29 cellular contexts compared by ENCODE assay signal in the genomic region with DNA sequence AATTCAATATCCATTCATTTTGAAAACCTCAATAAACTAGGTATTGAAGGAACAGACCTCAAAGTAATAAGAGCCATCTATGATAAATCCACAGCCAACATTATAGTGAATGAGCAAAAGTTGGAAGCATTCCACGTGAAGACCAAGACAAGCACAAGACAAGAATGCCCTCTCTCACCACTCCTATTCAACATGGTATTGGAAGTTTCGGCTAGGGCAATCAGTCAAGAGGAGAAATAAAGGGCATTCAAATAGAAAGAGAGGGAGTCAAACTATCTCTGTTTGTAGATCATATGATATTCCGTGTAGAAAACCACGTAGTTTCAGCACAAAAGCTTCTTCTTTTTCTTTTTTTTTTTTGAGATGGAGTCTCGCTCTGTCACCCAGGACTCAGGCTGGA.
"Had no signal": no experiment of that assay in that cellular context is flagged by ENCODE, and none has a peak within 500 bp of the region (broad histone marks: within the 10 kb centered on the region; RNA-seq: fewer than 3 reads in every experiment).

No MANE protein-coding gene starts in this region.

- H3K27me3 ChIP-seq: neutrophil, ovary, right lobe of liver, sigmoid colon, stomach, thyroid gland, tibial nerve, upper lobe of left lung, vagina had no signal

- H3K4me3 ChIP-seq: ovary, psoas muscle, right lobe of liver, sigmoid colon, stomach, thoracic aorta, thyroid gland, tibial nerve, upper lobe of left lung, vagina had no signal

- H3K27ac Mint-ChIP-seq: natural killer cell treated with Interleukin-12 subunit alpha and Interleukin-12 subunit beta and Interleukin-15 and Interleukin-18, amount 100 ng/mL, for 72 hours; nephron progenitor cell; progenitor cell of endocrine pancreas; stimulated activated effector memory CD8-positive, alpha-beta T cell treated with anti-CD3 and anti-CD28 coated beads, Interleukin-12 subunit alpha, Interleukin-12 subunit beta, amount 100 ng/mL, for 72 hours; stimulated activated naive B cell treated with anti-CD40 and anti-IgM and Interleukin-4, amounts not matched to agents 10 μg/mL and 1 μg/mL and 100 μg/mL, for 72 hours; stimulated activated naive CD8-positive, alpha-beta T cell treated with anti-CD3 and anti-CD28 coated beads, Interleukin-15, Interleukin-2, amounts not matched to agents 100 ng/mL and 50 ng/mL, for 24 hours had no signal

- H3K36me3 Mint-ChIP-seq: stimulated activated effector memory CD8-positive, alpha-beta T cell treated with anti-CD3 and anti-CD28 coated beads, Interleukin-12 subunit alpha, Interleukin-12 subunit beta, amount 100 ng/mL, for 72 hours; stimulated activated naive B cell treated with anti-CD40 and anti-IgM and Interleukin-4, amounts not matched to agents 10 μg/mL and 1 μg/mL and 100 μg/mL, for 72 hours had no signal

- H3K27me3 Mint-ChIP-seq: natural killer cell treated with Interleukin-12 subunit alpha and Interleukin-12 subunit beta and Interleukin-15 and Interleukin-18, amount 100 ng/mL, for 72 hours; progenitor cell of endocrine pancreas; stimulated activated naive B cell treated with anti-CD40 and anti-IgM and Interleukin-4, amounts not matched to agents 10 μg/mL and 1 μg/mL and 100 μg/mL, for 72 hours; stimulated activated naive CD8-positive, alpha-beta T cell treated with anti-CD3 and anti-CD28 coated beads, Interleukin-15, Interleukin-2, amounts not matched to agents 100 ng/mL and 50 ng/mL, for 24 hours had no signal

- H3K4me3 Mint-ChIP-seq: natural killer cell treated with Interleukin-12 subunit alpha and Interleukin-12 subunit beta and Interleukin-15 and Interleukin-18, amount 100 ng/mL, for 72 hours; nephron progenitor cell; neural crest cell; stimulated activated effector memory CD8-positive, alpha-beta T cell treated with anti-CD3 and anti-CD28 coated beads, Interleukin-12 subunit alpha, Interleukin-12 subunit beta, amount 100 ng/mL, for 72 hours; stimulated activated naive B cell treated with anti-CD40 and anti-IgM and Interleukin-4, amounts not matched to agents 10 μg/mL and 1 μg/mL and 100 μg/mL, for 72 hours; stimulated activated naive CD8-positive, alpha-beta T cell treated with anti-CD3 and anti-CD28 coated beads, Interleukin-15, Interleukin-2, amounts not matched to agents 100 ng/mL and 50 ng/mL, for 24 hours had no signal

- DNase-seq: nephron progenitor cell; nucleus accumbens; ovary; posterior cingulate gyrus; psoas muscle; right cardiac atrium; right lobe of liver; sigmoid colon; small intestine; stimulated activated CD4-positive, alpha-beta T cell treated with anti-CD3 and anti-CD28 coated beads, Interleukin-15, amount 100 ng/mL, for 24 hours; stimulated activated CD4-positive, alpha-beta T cell treated with anti-CD3 and anti-CD28 coated beads, Interleukin-2, amount 100 ng/mL, for 24 hours; stimulated activated CD4-positive, alpha-beta T cell treated with anti-CD3 and anti-CD28 coated beads, Interleukin-2, amount 100 ng/mL, for 48 hours; stimulated activated CD4-positive, alpha-beta T cell treated with anti-CD3 and anti-CD28 coated beads, Interleukin-4, amount 100 ng/mL, for 24 hours; stimulated activated naive B cell treated with anti-CD40 and anti-IgM and Interleukin-4, amounts not matched to agents 10 μg/mL and 1 μg/mL and 100 μg/mL, for 72 hours; stimulated activated naive CD4-positive, alpha-beta T cell treated with Interleukin-2 at 50 U/mL for 16 hours; stomach; thyroid gland; trophoblast cell; upper lobe of left lung had no signal

- H3K4me1 ChIP-seq: parathyroid adenoma, psoas muscle, right lobe of liver, sigmoid colon, stomach, thyroid gland, tibial nerve, upper lobe of left lung, vagina had no signal

- H3K9ac ChIP-seq: parathyroid adenoma had no signal

- H3K79me2 ChIP-seq: parathyroid adenoma had no signal

- H3K36me3 ChIP-seq: neutrophil, ovary, right lobe of liver, sigmoid colon, stomach, thoracic aorta, thyroid gland, tibial nerve, upper lobe of left lung, vagina had no signal

- H2AFZ ChIP-seq: parathyroid adenoma had no signal

- H3K9me3 ChIP-seq: neutrophil, ovary, psoas muscle, right lobe of liver, sigmoid colon, thoracic aorta, thyroid gland, tibial nerve, upper lobe of left lung, vagina had no signal

- H3K4me1 Mint-ChIP-seq: nephron progenitor cell; neural crest cell; stimulated activated effector memory CD8-positive, alpha-beta T cell treated with anti-CD3 and anti-CD28 coated beads, Interleukin-12 subunit alpha, Interleukin-12 subunit beta, amount 100 ng/mL, for 72 hours; stimulated activated naive B cell treated with anti-CD40 and anti-IgM and Interleukin-4, amounts not matched to agents 10 μg/mL and 1 μg/mL and 100 μg/mL, for 72 hours had no signal

- H3K9me3 Mint-ChIP-seq: nephron progenitor cell had no signal

- H3K27ac ChIP-seq: neutrophil, ovary, parathyroid adenoma, psoas muscle, right lobe of liver, sigmoid colon, stomach, thoracic aorta, thyroid gland, tibial nerve, upper lobe of left lung, vagina had no signal
